In the genomic region with DNA sequence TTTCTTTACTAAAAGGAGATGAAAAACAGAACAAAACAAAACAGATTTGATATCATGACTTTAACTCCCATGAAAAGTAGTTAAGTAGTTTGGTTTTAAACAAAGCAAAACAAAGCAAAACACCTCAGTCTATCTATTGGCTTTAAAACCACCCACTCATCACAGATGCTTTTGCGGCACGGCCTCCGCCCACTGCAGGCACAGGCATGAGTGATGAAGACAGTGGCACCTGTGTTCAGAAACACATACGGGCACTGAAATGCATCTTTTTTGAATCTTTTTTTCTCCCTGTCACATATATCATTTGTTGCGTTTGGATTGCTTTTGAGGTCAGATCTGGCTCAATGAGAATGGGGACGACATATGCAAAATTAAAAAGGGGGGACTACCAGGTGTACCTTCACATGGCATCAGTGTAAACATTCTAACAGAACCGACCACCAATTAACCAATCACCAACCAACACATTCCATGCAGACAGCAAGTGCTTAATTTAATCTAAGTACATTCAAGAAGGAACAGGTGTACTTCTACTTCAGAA, we compare ENCODE assay signal across 15 cellular contexts.
DNase-seq lines count a peak whose midpoint lies in the region; ATAC-seq and TF ChIP-seq lines count a peak whose summit lies in the region.
"Had no signal": no experiment of that assay in that cellular context is flagged by ENCODE, and none has a peak within 500 bp of the region (broad histone marks: within the 10 kb centered on the region; RNA-seq: fewer than 3 reads in every experiment).

No MANE protein-coding gene starts in this region.

- H3K27me3 ChIP-seq in CD4-positive, alpha-beta T cell (ENCODE audit: control insufficient read depth, insufficient read depth, low read length), result no peaks in the 10 kb centered on the region

- H3K27ac Mint-ChIP-seq in activated B cell treated with CpG ODN at 0.5 μM for 24 hours (peak overlapping the region; percentile 68), nephron progenitor cell (peak overlapping the region; percentile 90)
- no peak overlapping the region for H3K27ac Mint-ChIP-seq in CD4-positive, alpha-beta T cell
- H3K27ac Mint-ChIP-seq: activated naive CD4-positive, alpha-beta T cell treated with anti-CD3 and anti-CD28 coated beads, Interleukin-2, amount 10 ng/mL, durations not matched to agents 7 days and 5 days; activated T-cell treated with anti-CD3 and anti-CD28 coated beads, Interleukin-2, amount 50 U/mL, for 72 hours; CD4-positive, alpha-beta memory T cell had no signal

- H3K27me3 Mint-ChIP-seq in activated B cell treated with CpG ODN at 0.5 μM for 24 hours (no peaks in the 10 kb centered on the region), nephron progenitor cell (ENCODE audit: low read depth, poor library complexity) (no peaks in the 10 kb centered on the region)
- no peaks in the 10 kb centered on the region for H3K27me3 Mint-ChIP-seq in CD4-positive, alpha-beta T cell
- H3K27me3 Mint-ChIP-seq: activated naive CD4-positive, alpha-beta T cell treated with anti-CD3 and anti-CD28 coated beads, Interleukin-2, amount 10 ng/mL, durations not matched to agents 7 days and 5 days had no signal

- DNase-seq in stimulated activated CD4-positive, alpha-beta T cell treated with anti-CD3 and anti-CD28 coated beads, Interleukin-1b, Interleukin-23, amount 100 ng/mL, for 48 hours, result peak; percentile 6
- DNase-seq in stimulated activated CD4-positive, alpha-beta T cell treated with anti-CD3 and anti-CD28 coated beads, Interleukin-2, amount 100 ng/mL, for 48 hours, result no peak
- DNase-seq in activated B cell treated with CpG ODN at 0.5 μM for 24 hours, result no peak
- DNase-seq in nephron progenitor cell, result no peak
- DNase-seq in CD4-positive, alpha-beta T cell, result no peak
- DNase-seq in activated T-cell treated with anti-CD3 and anti-CD28 coated beads, Interleukin-2, amount 50 U/mL, for 1 hour, result no peak
- DNase-seq in NCI-H2227 (lab: John Stamatoyannopoulos, UW; ENCODE audit: unreplicated experiment), result no peak
- DNase-seq: activated naive CD4-positive, alpha-beta T cell treated with anti-CD3 and anti-CD28 coated beads, Interleukin-2, amount 10 ng/mL, durations not matched to agents 7 days and 5 days; activated T-cell treated with anti-CD3 and anti-CD28 coated beads, Interleukin-2, amount 50 U/mL, for 72 hours; CD4-positive, alpha-beta memory T cell; NCI-H1436 treated with DMSO at 0.1 percent for 48 hours had no signal

- H3K9me3 Mint-ChIP-seq in activated B cell treated with CpG ODN at 0.5 μM for 24 hours (peaks cover 3% of the 10 kb centered on the region), nephron progenitor cell (peaks cover 16% of the 10 kb centered on the region)
- no peaks in the 10 kb centered on the region for H3K9me3 Mint-ChIP-seq in CD4-positive, alpha-beta T cell

- H3K36me3 Mint-ChIP-seq in activated B cell treated with CpG ODN at 0.5 μM for 24 hours (ENCODE audit: low read depth) (peaks cover 52% of the 10 kb centered on the region), nephron progenitor cell (ENCODE audit: low read depth) (peaks cover 44% of the 10 kb centered on the region)
- H3K36me3 Mint-ChIP-seq in CD4-positive, alpha-beta T cell (ENCODE audit: low read depth), result no peaks in the 10 kb centered on the region
- H3K36me3 Mint-ChIP-seq: activated naive CD4-positive, alpha-beta T cell treated with anti-CD3 and anti-CD28 coated beads, Interleukin-2, amount 10 ng/mL, durations not matched to agents 7 days and 5 days; CD4-positive, alpha-beta memory T cell had no signal

- no peak overlapping the region for H3K27ac ChIP-seq in CD4-positive, alpha-beta T cell (ENCODE audit: low read depth, low read length)
- H3K27ac ChIP-seq: epithelial cell of prostate had no signal

- peaks cover 67% of the 10 kb centered on the region for H3K4me1 Mint-ChIP-seq in activated B cell treated with CpG ODN at 0.5 μM for 24 hours
- peaks cover 56% of the 10 kb centered on the region for H3K4me1 Mint-ChIP-seq in nephron progenitor cell
- H3K4me1 Mint-ChIP-seq in CD4-positive, alpha-beta T cell (ENCODE audit: low read depth), result no peaks in the 10 kb centered on the region
- H3K4me1 Mint-ChIP-seq: activated naive CD4-positive, alpha-beta T cell treated with anti-CD3 and anti-CD28 coated beads, Interleukin-2, amount 10 ng/mL, durations not matched to agents 7 days and 5 days; CD4-positive, alpha-beta memory T cell; central memory CD8-positive, alpha-beta T cell had no signal

- CTCF ChIA-PET in activated B cell treated with CpG ODN at 0.5 μM for 24 hours (lab: Charles Lee), result no interaction called here
- CTCF ChIA-PET in CD4-positive, alpha-beta T cell (lab: Charles Lee), result interaction anchor here (0.7 kb wide), 1 partner anchor 28 kb away, joined by 3 read pairs; no protein-coding TSS in a partner anchor

- H3K9me3 ChIP-seq in CD4-positive, alpha-beta T cell (ENCODE audit: control insufficient read depth, low read length), result no peaks in the 10 kb centered on the region
- H3K9me3 ChIP-seq: HAP-1 had no signal

- TF ChIP-seq CTCF in activated B cell treated with CpG ODN at 0.5 μM for 24 hours (IDR thresholded peaks at IDR 0.05) (no peak), nephron progenitor cell (IDR thresholded peaks at IDR 0.05) (no peak)
- no peak for TF ChIP-seq CTCF in CD4-positive, alpha-beta T cell (IDR thresholded peaks at IDR 0.05)

- no peak overlapping the region for H3K4me3 Mint-ChIP-seq in activated B cell treated with CpG ODN at 0.5 μM for 24 hours
- no peak overlapping the region for H3K4me3 Mint-ChIP-seq in nephron progenitor cell
- H3K4me3 Mint-ChIP-seq in CD4-positive, alpha-beta T cell, result no peak overlapping the region
- H3K4me3 Mint-ChIP-seq: activated naive CD4-positive, alpha-beta T cell treated with anti-CD3 and anti-CD28 coated beads, Interleukin-2, amount 10 ng/mL, durations not matched to agents 7 days and 5 days; activated T-cell treated with anti-CD3 and anti-CD28 coated beads, Interleukin-2, amount 50 U/mL, for 72 hours; CD4-positive, alpha-beta memory T cell; central memory CD8-positive, alpha-beta T cell had no signal

- POLR2A ChIA-PET in activated B cell treated with CpG ODN at 0.5 μM for 24 hours (lab: Charles Lee), result no interaction called here
- POLR2A ChIA-PET in CD4-positive, alpha-beta T cell (lab: Charles Lee), result no interaction called here

- intact Hi-C loops in activated B cell treated with CpG ODN at 0.5 μM for 24 hours (cut with micrococcal nuclease), result no loop called here
- intact Hi-C loops in CD4-positive, alpha-beta T cell (cut with DNase I, micrococcal nuclease), result no loop called here

- ATAC-seq in activated B cell treated with CpG ODN at 0.5 μM for 24 hours (ENCODE audit: low read depth) (no peak), GM19351 (IDR thresholded peaks at IDR 0.05; ENCODE audit: unreplicated experiment) (no peak)
- ATAC-seq in CD4-positive, alpha-beta T cell (ENCODE audit: poor library complexity), result no peak
- ATAC-seq: activated T-cell treated with anti-CD3 and anti-CD28 coated beads, Interleukin-2, amount 50 U/mL, for 72 hours had no signal
